Comparison of ENCODE assay signal across 8 cellular contexts in the genomic region with DNA sequence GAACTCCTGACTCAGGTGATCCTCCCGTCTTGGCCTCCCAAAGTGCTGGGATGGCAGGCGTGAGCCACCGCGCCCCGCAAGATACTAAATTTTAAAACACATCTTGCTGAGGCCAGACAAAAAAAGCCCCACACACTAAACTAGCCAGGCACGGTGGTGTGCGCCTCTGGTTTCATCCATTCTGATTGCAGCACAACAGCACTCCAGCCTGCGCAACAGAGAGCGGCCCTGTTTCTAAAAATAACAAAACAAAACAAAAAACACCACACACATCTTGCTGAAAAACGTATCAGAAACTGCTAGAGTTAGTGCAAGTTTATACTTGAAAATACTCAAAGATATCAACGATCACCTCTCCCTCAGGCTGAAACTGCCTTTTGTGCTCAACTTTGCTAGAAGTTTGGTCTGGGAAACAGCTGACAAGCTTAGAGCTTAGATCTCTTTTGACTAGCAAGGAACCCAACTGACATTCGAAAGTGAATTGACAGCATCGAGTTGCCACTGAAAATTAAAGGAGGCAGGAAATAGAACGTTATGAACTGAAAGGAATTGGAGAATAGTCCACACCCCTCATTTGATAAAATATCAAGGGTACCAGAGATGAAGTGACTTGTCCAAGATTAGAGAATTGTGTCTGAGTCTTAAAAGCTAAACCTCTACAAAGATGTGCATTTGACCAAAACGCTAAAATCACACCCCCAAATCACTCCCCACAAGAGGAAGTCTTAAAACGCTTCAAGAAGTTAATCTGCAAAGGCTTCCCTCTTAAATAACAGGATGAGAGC. TPM values are rescaled to one million over a fixed set of nuclear protein-coding genes. Genes with fewer than 3 reads are reported as not detected.
DNase-seq lines count a peak whose midpoint lies in the region; ATAC-seq, FAIRE-seq and TF ChIP-seq lines count a peak whose summit lies in the region.

No MANE protein-coding gene starts in this region.

- DNase-seq in right atrium auricular region (ENCODE audit: low spot score) (no peak), left ventricle myocardium superior (no peak), lower lobe of right lung (no peak), caudate nucleus (lab: John Stamatoyannopoulos, UW) (no peak), H54 (ENCODE audit: insufficient read length, low spot score) (no peak), NCI-H1694 (lab: John Stamatoyannopoulos, UW) (no peak)
- no peak for DNase-seq in activated naive CD8-positive, alpha-beta T cell treated with anti-CD3 and anti-CD28 coated beads, Interleukin-2, amount 50 U/mL, for 24 hours

- H3K27me3 ChIP-seq in right atrium auricular region (no peaks in the 10 kb centered on the region), lower lobe of right lung (ENCODE audit: low read depth) (no peaks in the 10 kb centered on the region)

- TF ChIP-seq CTCF in right atrium auricular region (IDR thresholded peaks at IDR 0.05) (no peak), lower lobe of right lung (IDR thresholded peaks at IDR 0.05) (no peak)

- H3K27ac ChIP-seq in right atrium auricular region (peak overlapping the region in 1 of 2 donors; percentile 91), lower lobe of right lung (peak overlapping the region; percentile 83), caudate nucleus (ENCODE audit: low read depth, low read length) (no peak overlapping the region)

- H3K27me3 Mint-ChIP-seq in activated naive CD8-positive, alpha-beta T cell treated with anti-CD3 and anti-CD28 coated beads, Interleukin-2, amount 50 U/mL, for 24 hours = no peaks in the 10 kb centered on the region

- H3K9me3 ChIP-seq in right atrium auricular region = no peaks in the 10 kb centered on the region
- H3K9me3 ChIP-seq in lower lobe of right lung = no peaks in the 10 kb centered on the region

- peak overlapping the region; percentile 99 for H3K4me3 Mint-ChIP-seq in activated naive CD8-positive, alpha-beta T cell treated with anti-CD3 and anti-CD28 coated beads, Interleukin-2, amount 50 U/mL, for 24 hours

- H3K27ac Mint-ChIP-seq in activated naive CD8-positive, alpha-beta T cell treated with anti-CD3 and anti-CD28 coated beads, Interleukin-2, amount 50 U/mL, for 24 hours = peak overlapping the region; percentile 99

- H3K4me1 ChIP-seq in right atrium auricular region (peaks cover 0 to 37% of the 10 kb centered on the region in 2 donors), lower lobe of right lung (peaks cover 45% of the 10 kb centered on the region)

- intact Hi-C loops in left ventricle myocardium superior (cut with micrococcal nuclease) = no loop called here
- intact Hi-C loops in lower lobe of right lung (cut with DNase I) = no loop called here

- no peak for FAIRE-seq in H54 (lab: Jason Lieb, UNC)

- peaks cover 41% of the 10 kb centered on the region for H3K36me3 Mint-ChIP-seq in activated naive CD8-positive, alpha-beta T cell treated with anti-CD3 and anti-CD28 coated beads, Interleukin-2, amount 50 U/mL, for 24 hours (ENCODE audit: low read depth)

- no peak for TF ChIP-seq POLR2A in H54 (IDR thresholded peaks at IDR 0.05; ENCODE audit: low read depth, low read length)

- peaks cover 45% of the 10 kb centered on the region for H3K4me1 Mint-ChIP-seq in activated naive CD8-positive, alpha-beta T cell treated with anti-CD3 and anti-CD28 coated beads, Interleukin-2, amount 50 U/mL, for 24 hours

- H3K36me3 ChIP-seq in right atrium auricular region (peaks cover 20% of the 10 kb centered on the region), lower lobe of right lung (peaks cover 29% of the 10 kb centered on the region)

- H3K9me3 Mint-ChIP-seq in activated naive CD8-positive, alpha-beta T cell treated with anti-CD3 and anti-CD28 coated beads, Interleukin-2, amount 50 U/mL, for 24 hours = no peaks in the 10 kb centered on the region

- ATAC-seq in left ventricle myocardium superior (no peak), lower lobe of right lung (no peak), GM18511 (IDR thresholded peaks at IDR 0.05; ENCODE audit: unreplicated experiment) (no peak)
- ATAC-seq in activated naive CD8-positive, alpha-beta T cell treated with anti-CD3 and anti-CD28 coated beads, Interleukin-2, amount 50 U/mL, for 24 hours = no peak

- H3K4me3 ChIP-seq in right atrium auricular region (peak overlapping the region; percentile 63 to 88), lower lobe of right lung (peak overlapping the region; percentile 83)

RNA-seq across cellular contexts. Expression of a gene that starts 0.9 kb away (rescaled TPM):
- total RNA-seq in right atrium auricular region (10 to 100 TPM; 29.1 to 41.8 TPM), left ventricle myocardium superior (48.7 TPM), lower lobe of right lung (62.0 TPM)

RNA-seq across cellular contexts. Expression of a gene that starts 1.2 kb away (rescaled TPM):
- total RNA-seq in right atrium auricular region = 10 to 100 TPM; 82.1 to 95.1 TPM
- 146 TPM for total RNA-seq in left ventricle myocardium superior
- total RNA-seq in lower lobe of right lung = 176 TPM
